In genomic region chr3:56975562-56975961, GRCh38 we compare ENCODE assay signal across 16 cellular contexts.
DNase-seq lines count a peak whose midpoint lies in the region; ATAC-seq, FAIRE-seq and TF ChIP-seq lines count a peak whose summit lies in the region.
"Had no signal": no experiment of that assay in that cellular context is flagged by ENCODE, and none has a peak within 500 bp of the region (broad histone marks: within the 10 kb centered on the region; RNA-seq: fewer than 3 reads in every experiment).

No MANE protein-coding gene starts in this region.

- no peaks in the 10 kb centered on the region for H3K36me3 Mint-ChIP-seq in T-helper 17 cell (ENCODE audit: low read depth)
- H3K36me3 Mint-ChIP-seq: CD8-positive, alpha-beta T cell had no signal

- TF ChIP-seq CTCF in LNCaP clone FGC (IDR thresholded peaks at IDR 0.05; ENCODE audit: control insufficient read depth, extremely low read depth, insufficient read depth) = no peak

- no peaks in the 10 kb centered on the region for H3K4me1 Mint-ChIP-seq in T-helper 17 cell

- H3K27me3 Mint-ChIP-seq in T-helper 17 cell = no peaks in the 10 kb centered on the region
- H3K27me3 Mint-ChIP-seq: B cell had no signal

- H3K27ac Mint-ChIP-seq in T-helper 17 cell = no peak overlapping the region
- H3K27ac Mint-ChIP-seq: B cell; CD8-positive, alpha-beta T cell had no signal

- H3K4me3 Mint-ChIP-seq in T-helper 17 cell = no peak overlapping the region
- H3K4me3 Mint-ChIP-seq: B cell; CD8-positive, alpha-beta T cell had no signal

- peak; percentile 67 for FAIRE-seq in endometrium (lab: Jason Lieb, UNC)
- FAIRE-seq: H54 had no signal

- no peak overlapping the region for H3K4me3 ChIP-seq in LNCaP clone FGC (ENCODE audit: low read depth, low read length)
- H3K4me3 ChIP-seq: SJCRH30 had no signal

- DNase-seq in DMS 273 (lab: John Stamatoyannopoulos, UW; ENCODE audit: unreplicated experiment) = peak; percentile 57
- peak; percentile 35 for DNase-seq in LNCaP clone FGC (ENCODE audit: low read depth)
- DNase-seq in iris pigment epithelial cell (ENCODE audit: low read depth) = peak; percentile 65
- no peak for DNase-seq in T-helper 17 cell
- DNase-seq in kidney glomerular epithelial cell (lab: John Stamatoyannopoulos, UW) = no peak
- DNase-seq in CD1c-positive myeloid dendritic cell (ENCODE audit: extremely low spot score) = no peak
- DNase-seq in AML-193 (lab: John Stamatoyannopoulos, UW) = no peak
- DNase-seq: CD8-positive, alpha-beta T cell; NCI-H1105 treated with DMSO at 0.1 percent for 48 hours; NCI-H1930; NCI-H524; OCI-M1; SJCRH30 had no signal

- H3K9me3 ChIP-seq in T-helper 17 cell (ENCODE audit: control insufficient read depth, low read length, poor library complexity, severe bottlenecking) = no peaks in the 10 kb centered on the region
- H3K9me3 ChIP-seq: SJCRH30 had no signal

- no peak for ATAC-seq in T-helper 17 cell
- ATAC-seq: CD8-positive, alpha-beta T cell had no signal

Comparison
In these comparisons a context has a peak if more than half of its experiments do, and no peak if none do; other contexts are left out.
1. DNase-seq: peak in DMS 273 (single experiment), LNCaP clone FGC (single experiment) and iris pigment epithelial cell (single experiment); none in T-helper 17 cell (0 of 3), kidney glomerular epithelial cell (single experiment), CD1c-positive myeloid dendritic cell (single experiment) and AML-193 (0 of 2).